11 cellular contexts compared by ENCODE assay signal in genomic region chr19:10915511-10916091, GRCh38. TPM values are rescaled to one million over a fixed set of nuclear protein-coding genes. Genes with fewer than 3 reads are reported as not detected.
A peak's percentile ranks its signal among the peaks of the same experiment; 100 is the strongest.
DNase-seq lines count a peak whose midpoint lies in the region; ATAC-seq, FAIRE-seq and TF ChIP-seq lines count a peak whose summit lies in the region.
"Had no signal": no experiment of that assay in that cellular context is flagged by ENCODE, and none has a peak within 500 bp of the region (broad histone marks: within the 10 kb centered on the region; RNA-seq: fewer than 3 reads in every experiment).

No MANE protein-coding gene starts in this region.

- H3K14ac ChIP-seq in mesenchymal stem cell (ENCODE audit: low read length in 2 of 2), result peak overlapping the region in 1 of 2 experiments; percentile 68

- H3K4me2 ChIP-seq in mesenchymal stem cell (ENCODE audit: low read length, poor library complexity, severe bottlenecking), result peak overlapping the region; percentile 19

- 59% methylated on average over 15 of the region's 15 CpGs for WGBS in mesenchymal stem cell
- WGBS in aorta, 2 donors, result 77 to 80% methylated on average over 15 of the region's 15 CpGs

- in situ Hi-C loops in brain microvascular endothelial cell (cut with HindIII; ENCODE audit: low pct_ligation_motif_present, low sequenced_read_pairs), result no loop called here

- DNase-seq in AG20443 (ENCODE audit: low spot score) (peak; percentile 96), HTR-8/SVneo (ENCODE audit: insufficient read length, low spot score) (peak; percentile 51), brain microvascular endothelial cell (peak; percentile 32), mesenchymal stem cell (peak; percentile 83), aorta (no peak)
- DNase-seq: NCI-H1092 treated with DMSO at 0.1 percent for 48 hours had no signal

- no peak overlapping the region for H2BK120ac ChIP-seq in mesenchymal stem cell (ENCODE audit: low read depth, low read length)

- H3K18ac ChIP-seq in mesenchymal stem cell (ENCODE audit: low read depth in 1 of 2, low read length in 2 of 2), result peak overlapping the region in 1 of 2 experiments; percentile 73

- peaks cover 18% of the 10 kb centered on the region for H3K79me1 ChIP-seq in mesenchymal stem cell (replicated peaks; ENCODE audit: low read length, poor library complexity, severe bottlenecking)

- H3K27ac ChIP-seq in brain microvascular endothelial cell (no peak overlapping the region), mesenchymal stem cell (ENCODE audit: low read length, poor library complexity, severe bottlenecking) (peak overlapping the region; percentile 41), aorta (ENCODE audit: low read depth in 1 of 2, low read length in 2 of 2) (no peak overlapping the region)
- H3K27ac ChIP-seq: right lobe of liver had no signal

- no peak overlapping the region for H4K91ac ChIP-seq in mesenchymal stem cell (ENCODE audit: low read length)

- H3K9me3 ChIP-seq in mesenchymal stem cell (ENCODE audit: control insufficient read depth, low read length) (no peaks in the 10 kb centered on the region), aorta (ENCODE audit: control insufficient read depth, low read length) (no peaks in the 10 kb centered on the region)
- H3K9me3 ChIP-seq: right lobe of liver had no signal

- no peak overlapping the region for H3K4me3 ChIP-seq in brain microvascular endothelial cell (ENCODE audit: low read depth, low read length)
- peak overlapping the region; percentile 10 to 55 for H3K4me3 ChIP-seq in mesenchymal stem cell (ENCODE audit: insufficient read depth in 1 of 2, low read depth in 1 of 2, low read length in 2 of 2)
- no peak overlapping the region for H3K4me3 ChIP-seq in aorta (ENCODE audit: low read length in 2 of 2)
- H3K4me3 ChIP-seq: lung, right lobe of liver had no signal

- H2BK15ac ChIP-seq in mesenchymal stem cell (ENCODE audit: low read depth, poor library complexity, severe bottlenecking), result no peak overlapping the region

- peak overlapping the region; percentile 61 for H3K9ac ChIP-seq in mesenchymal stem cell (ENCODE audit: low read length)

- peak overlapping the region; percentile 59 for H4K8ac ChIP-seq in mesenchymal stem cell (ENCODE audit: low read length)

- no peak overlapping the region for H2AFZ ChIP-seq in mesenchymal stem cell (ENCODE audit: low read depth, low read length)

- H3K36me3 ChIP-seq in brain microvascular endothelial cell (replicated peaks) (peaks cover 61% of the 10 kb centered on the region), mesenchymal stem cell (ENCODE audit: control insufficient read depth in 1 of 2, insufficient read depth in 2 of 2, low read depth in 1 of 2, low read length in 2 of 2) (peaks cover 63 to 73% of the 10 kb centered on the region in 2 experiments), aorta (ENCODE audit: control insufficient read depth in 1 of 2, insufficient read depth in 2 of 2, low read length in 1 of 2) (peaks cover 0 to 4% of the 10 kb centered on the region in 2 donors)

- H3K4ac ChIP-seq in mesenchymal stem cell (ENCODE audit: low read depth in 1 of 2, low read length in 2 of 2), result peak overlapping the region in 1 of 2 experiments; percentile 32

- ATAC-seq in HG02623 (IDR thresholded peaks at IDR 0.05; ENCODE audit: unreplicated experiment), result no peak
- ATAC-seq in GM21390 (IDR thresholded peaks at IDR 0.05; ENCODE audit: unreplicated experiment), result no peak
- ATAC-seq in HG02759 (IDR thresholded peaks at IDR 0.05; ENCODE audit: unreplicated experiment), result no peak
- no peak for ATAC-seq in aorta (ENCODE audit: low FRiP score)

- peak; percentile 51 for FAIRE-seq in HTR-8/SVneo (lab: Jason Lieb, UNC)

- no peak overlapping the region for H2BK5ac ChIP-seq in mesenchymal stem cell (ENCODE audit: low read depth, low read length, poor library complexity, severe bottlenecking)

- H3K4me1 ChIP-seq in mesenchymal stem cell (ENCODE audit: control insufficient read depth, insufficient read depth, low read depth, low read length) (peaks cover 29% of the 10 kb centered on the region), aorta (ENCODE audit: control insufficient read depth in 1 of 2, insufficient read depth in 2 of 2, low read length in 2 of 2) (no peaks in the 10 kb centered on the region)
- H3K4me1 ChIP-seq: right lobe of liver had no signal

- H2BK12ac ChIP-seq in mesenchymal stem cell (ENCODE audit: low read length in 2 of 2), result peak overlapping the region in 1 of 2 experiments; percentile 48

- H3K27me3 ChIP-seq in brain microvascular endothelial cell (replicated peaks), result no peaks in the 10 kb centered on the region
- no peaks in the 10 kb centered on the region for H3K27me3 ChIP-seq in mesenchymal stem cell (ENCODE audit: control insufficient read depth in 1 of 2, insufficient read depth in 1 of 2, low read length in 2 of 2)
- no peaks in the 10 kb centered on the region for H3K27me3 ChIP-seq in aorta (ENCODE audit: control insufficient read depth in 1 of 2, insufficient read depth in 2 of 2, low read length in 1 of 2)
- H3K27me3 ChIP-seq: right lobe of liver had no signal

- peak overlapping the region; percentile 2 for H2AK5ac ChIP-seq in mesenchymal stem cell (ENCODE audit: low read length, severe bottlenecking)

- H3K23ac ChIP-seq in mesenchymal stem cell (ENCODE audit: low read length in 2 of 2), result peak overlapping the region in 1 of 2 experiments; percentile 87

- TF ChIP-seq CTCF in brain microvascular endothelial cell (IDR thresholded peaks at IDR 0.05; ENCODE audit: low read depth, low read length, missing control alignments), result peak; percentile 47

- intact Hi-C loops in aorta (cut with DNase I), result no loop called here

RNA-seq across cellular contexts. Expression of gene YIPF2, which starts 12.8 kb away (rescaled TPM):
- 51.4 TPM for polyA plus RNA-seq in mesenchymal stem cell (2013, experiment 1 of 2)
- polyA plus RNA-seq in mesenchymal stem cell (2013, experiment 2 of 2), result 51.4 TPM
- total RNA-seq in aorta, result 10 to 100 TPM; 36.5 to 41.8 TPM
- 10 to 100 TPM; 30.1 to 41.1 TPM for polyA plus RNA-seq in aorta

RNA-seq across cellular contexts. Expression of gene TIMM29, which starts 13.0 kb away (rescaled TPM):
- polyA plus RNA-seq in mesenchymal stem cell (2013, experiment 1 of 2), result 20.0 TPM
- 22.7 TPM for polyA plus RNA-seq in mesenchymal stem cell (2013, experiment 2 of 2)
- total RNA-seq in aorta, result 10 to 100 TPM; 13.7 to 15.7 TPM
- polyA plus RNA-seq in aorta, result 10 to 100 TPM; 15.2 to 16.0 TPM

RNA-seq across cellular contexts. Expression of gene CARM1, which starts 44.2 kb away (rescaled TPM):
- 83.5 TPM for polyA plus RNA-seq in mesenchymal stem cell (2013, experiment 1 of 2)
- 82.1 TPM for polyA plus RNA-seq in mesenchymal stem cell (2013, experiment 2 of 2)
- 10 to 100 TPM; 27.9 to 41.4 TPM for total RNA-seq in aorta
- polyA plus RNA-seq in aorta, result 10 to 100 TPM; 11.5 to 23.9 TPM

RNA-seq across cellular contexts. Expression of gene SMARCA4, which starts 45.2 kb away (rescaled TPM):
- polyA plus RNA-seq in mesenchymal stem cell (2013, experiment 1 of 2), result 67.2 TPM
- polyA plus RNA-seq in mesenchymal stem cell (2013, experiment 2 of 2), result 66.6 TPM
- total RNA-seq in aorta, result 10 to 100 TPM; 65.0 to 67.4 TPM
- 10 to 100 TPM; 17.8 to 61.8 TPM for polyA plus RNA-seq in aorta

Comparison
In these comparisons a context has a peak if more than half of its experiments do, and no peak if none do; other contexts are left out.
1. DNase-seq: peak in AG20443 (single experiment), HTR-8/SVneo (single experiment), brain microvascular endothelial cell (single experiment) and mesenchymal stem cell (single experiment); none in aorta (0 of 2).
2. H3K4me3 ChIP-seq: peak in mesenchymal stem cell (2 of 2); none in brain microvascular endothelial cell (single experiment) and aorta (0 of 2).